Comparison of ENCODE assay signal across 8 cellular contexts in genomic region chr17:28644782-28645575, GRCh38. TPM values are rescaled to one million over a fixed set of nuclear protein-coding genes. Genes with fewer than 3 reads are reported as not detected.
DNase-seq lines count a peak whose midpoint lies in the region; ATAC-seq and TF ChIP-seq lines count a peak whose summit lies in the region.

Gene BLTP2 (minus strand): TSS chr17:28645158. CDS start chr17:28645056, 102 bp downstream.

- peak within 1 kb of the TSS; percentile 95 for H3K4me3 Mint-ChIP-seq in activated CD4-positive, alpha-beta T cell treated with anti-CD3 and anti-CD28 coated beads for 36 hours
- H3K4me3 Mint-ChIP-seq in chondrocyte (ENCODE audit: unreplicated experiment) = peak within 1 kb of the TSS; percentile 79

- intact Hi-C loops in activated CD4-positive, alpha-beta T cell treated with anti-CD3 and anti-CD28 coated beads for 36 hours (cut with DNase I, micrococcal nuclease) = loop anchor here (1.0 to 10.0 kb wide), 17 partner anchors 16 to 600 kb away; partner anchors contain the start of genes PHF12 (in 2 of the 2), PROCA1 (in 2 of the 2), SPAG5 (in 2 of the 2) and DHRS13 (in 1 of the 2)

- DNase-seq in AG10803 (ENCODE audit: low read depth) (peak; percentile 94), NCI-H510A treated with DMSO at 0.1 percent for 48 hours (lab: John Stamatoyannopoulos, UW) (peak; percentile 89), chondrocyte (ENCODE audit: low spot score) (peak; percentile 98), kidney tubule cell (ENCODE audit: low spot score) (peak; percentile 96)
- DNase-seq in activated CD4-positive, alpha-beta T cell treated with anti-CD3 and anti-CD28 coated beads for 36 hours = peak; percentile 98
- DNase-seq in stimulated activated CD4-positive, alpha-beta T cell treated with anti-CD3 and anti-CD28 coated beads, Interleukin-1b, Interleukin-23, amount 100 ng/mL, for 1 hour (ENCODE audit: low read depth in 2 of 2) = peak; percentile 87 to 89

- H3K9me3 Mint-ChIP-seq in activated CD4-positive, alpha-beta T cell treated with anti-CD3 and anti-CD28 coated beads for 36 hours (ENCODE audit: low read depth) = no peaks in the 10 kb centered on the region
- H3K9me3 Mint-ChIP-seq in chondrocyte (ENCODE audit: low read depth) = no peaks in the 10 kb centered on the region

- peak; percentile 93 for ATAC-seq in HG03432 (IDR thresholded peaks at IDR 0.05; ENCODE audit: unreplicated experiment)
- ATAC-seq in activated CD4-positive, alpha-beta T cell treated with anti-CD3 and anti-CD28 coated beads for 36 hours = peak; percentile 98

- no peak; the same call in 1 of the 2 replicates for TF ChIP-seq CTCF in AG10803 (conservative IDR thresholded peaks at IDR 0.05; ENCODE audit: low read length)
- TF ChIP-seq CTCF in chondrocyte (IDR thresholded peaks at IDR 0.05) = no peak

- peaks cover 38% of the 10 kb centered on the region for H3K4me1 Mint-ChIP-seq in activated CD4-positive, alpha-beta T cell treated with anti-CD3 and anti-CD28 coated beads for 36 hours
- H3K4me1 Mint-ChIP-seq in chondrocyte (ENCODE audit: low read depth) = peaks cover 36% of the 10 kb centered on the region

- POLR2A ChIA-PET in activated CD4-positive, alpha-beta T cell treated with anti-CD3 and anti-CD28 coated beads for 36 hours (lab: Charles Lee) = interaction anchor here (0.8 to 1.7 kb wide), 6 partner anchors 12 to 75 kb away, joined by 3 to 23 read pairs (median 8); partner anchors contain the start of genes PIGS, PROCA1, RPL23A and SDF2

- TF ChIP-seq POLR2A in GM19099 (IDR thresholded peaks at IDR 0.05; ENCODE audit: extremely low read depth, insufficient read length, low read depth) = peak; percentile 92

- H3K36me3 Mint-ChIP-seq in activated CD4-positive, alpha-beta T cell treated with anti-CD3 and anti-CD28 coated beads for 36 hours (ENCODE audit: low read depth) = peaks cover 43% of the 10 kb centered on the region
- peaks cover 17% of the 10 kb centered on the region for H3K36me3 Mint-ChIP-seq in chondrocyte (ENCODE audit: low read depth)

- H3K27me3 Mint-ChIP-seq in activated CD4-positive, alpha-beta T cell treated with anti-CD3 and anti-CD28 coated beads for 36 hours = no peaks in the 10 kb centered on the region
- H3K27me3 Mint-ChIP-seq in chondrocyte (ENCODE audit: low read depth) = no peaks in the 10 kb centered on the region

- H3K4me3 ChIP-seq in AG10803 (ENCODE audit: low read length) = peak within 1 kb of the TSS; percentile 96

- CTCF ChIA-PET in activated CD4-positive, alpha-beta T cell treated with anti-CD3 and anti-CD28 coated beads for 36 hours (lab: Charles Lee) = interaction anchor here (0.7 to 8.1 kb wide), 21 partner anchors 9 to 308 kb away, joined by 3 to 125 read pairs (median 4); partner anchors contain the start of genes POLDIP2, PROCA1, SDF2 and SUPT6H

- peak within 1 kb of the TSS; percentile 87 for H3K27ac Mint-ChIP-seq in activated CD4-positive, alpha-beta T cell treated with anti-CD3 and anti-CD28 coated beads for 36 hours
- peak within 1 kb of the TSS; percentile 90 for H3K27ac Mint-ChIP-seq in chondrocyte (ENCODE audit: unreplicated experiment)

RNA-seq across cellular contexts. Expression of gene BLTP2, which starts in this region (rescaled TPM):
- 100 to 1,000 TPM; 138 to 152 TPM for total RNA-seq in activated CD4-positive, alpha-beta T cell treated with anti-CD3 and anti-CD28 coated beads for 36 hours
- 112 to 158 TPM (median 114 TPM) in 3 replicates for total RNA-seq in chondrocyte

Comparison
In these comparisons a context has a peak if more than half of its experiments do, and no peak if none do; other contexts are left out.
1. Peak in every context shown above with its lines: DNase-seq, ATAC-seq and H3K4me3 ChIP-seq.